In genomic region chr6:52517502-52518278, GRCh38 we compare ENCODE assay signal across 1 cellular context.
TF ChIP-seq lines count a peak whose summit lies in the region.

No MANE protein-coding gene starts in this region.

TF ChIP-seq in HEK293, 187 proteins besides CTCF, POLR2A, EP300 and RAD21 (continued from another document and continues in another):
- TF ChIP-seq KLF7 (tag by site-specific recombination; IDR thresholded peaks at IDR 0.05; ENCODE audit: borderline replicate concordance) (no peak), ZNF423 (tag by site-specific recombination; IDR thresholded peaks at IDR 0.05) (peak; percentile 61; the same call in 1 of the 2 replicates), ZNF704 (tag by site-specific recombination; IDR thresholded peaks at IDR 0.05) (no peak), ZNF2 (tag by site-specific recombination; IDR thresholded peaks at IDR 0.05) (peak; percentile 19), ZNF426 (tag by site-specific recombination; IDR thresholded peaks at IDR 0.05) (no peak), ZXDB (tag by site-specific recombination; IDR thresholded peaks at IDR 0.05) (no peak; the same call in none of the 2 replicates), MZF1 (tag by site-specific recombination; IDR thresholded peaks at IDR 0.05; ENCODE audit: borderline replicate concordance) (no peak), ZNF677 (tag by site-specific recombination; IDR thresholded peaks at IDR 0.05) (no peak), GLI2 (tag by site-specific recombination; IDR thresholded peaks at IDR 0.05; ENCODE audit: borderline replicate concordance, low read depth) (no peak), ZFP37 (tag by site-specific recombination; IDR thresholded peaks at IDR 0.05) (no peak; the same call in 1 of the 2 replicates), ZNF843 (tag by site-specific recombination; IDR thresholded peaks at IDR 0.05) (peak; percentile 58; the same call in 1 of the 2 replicates), ZNF654 (tag by site-specific recombination; IDR thresholded peaks at IDR 0.05; ENCODE audit: low read depth) (no peak), HOXA7 (CRISPR knock-in tag; IDR thresholded peaks at IDR 0.05; ENCODE audit: borderline replicate concordance) (no peak), ZNF791 (tag by site-specific recombination; IDR thresholded peaks at IDR 0.05) (no peak), ZNF610 (tag by site-specific recombination; IDR thresholded peaks at IDR 0.05; ENCODE audit: borderline replicate concordance) (no peak), ZNF280C (tag by site-specific recombination; IDR thresholded peaks at IDR 0.05) (no peak), ZNF366 (tag by site-specific recombination; conservative IDR thresholded peaks at IDR 0.05) (peak; percentile 59; the same call in 1 of the 2 replicates), ZNF501 (tag by site-specific recombination; IDR thresholded peaks at IDR 0.05) (peak; percentile 64; the same call in 1 of the 2 replicates), ZEB2 (tag by site-specific recombination; IDR thresholded peaks at IDR 0.05) (peak; percentile 90), ZNF19 (tag by site-specific recombination; IDR thresholded peaks at IDR 0.05; ENCODE audit: low read depth) (no peak), ZNF175 (tag by site-specific recombination; IDR thresholded peaks at IDR 0.05) (no peak), SP2 (tag by site-specific recombination; IDR thresholded peaks at IDR 0.05) (peak; percentile 30), ZSCAN30 (tag by site-specific recombination; IDR thresholded peaks at IDR 0.05) (0 out of 2 replicates have a peak, but pooled peaks have one; percentile 62), GLI4 (tag by site-specific recombination; IDR thresholded peaks at IDR 0.05) (no peak), HOXC10 (CRISPR knock-in tag; IDR thresholded peaks at IDR 0.05) (no peak), WT1 (tag by site-specific recombination; IDR thresholded peaks at IDR 0.05) (no peak), ZBTB6 (tag by site-specific recombination; IDR thresholded peaks at IDR 0.05) (no peak), ZNF248 (tag by site-specific recombination; IDR thresholded peaks at IDR 0.05) (no peak), ZNF202 (tag by site-specific recombination; IDR thresholded peaks at IDR 0.05; ENCODE audit: borderline replicate concordance) (no peak), PRDM10 (tag by site-specific recombination; IDR thresholded peaks at IDR 0.05) (peak; percentile 77), ZNF530 (tag by site-specific recombination; IDR thresholded peaks at IDR 0.05; ENCODE audit: low read depth) (no peak), ZNF473 (tag by site-specific recombination; IDR thresholded peaks at IDR 0.05) (no peak), SCRT2 (tag by site-specific recombination; IDR thresholded peaks at IDR 0.05) (peak; percentile 93), KLF16 (tag by site-specific recombination; IDR thresholded peaks at IDR 0.05) (no peak), ZNF555 (tag by site-specific recombination; conservative IDR thresholded peaks at IDR 0.05) (no peak), ZBTB1 (tag by site-specific recombination; IDR thresholded peaks at IDR 0.05) (no peak), YY2 (tag by site-specific recombination; IDR thresholded peaks at IDR 0.05) (no peak; the same call in 1 of the 2 replicates), KLF10 (tag by site-specific recombination; IDR thresholded peaks at IDR 0.05) (peak; percentile 23; the same call in 1 of the 2 replicates), ZNF350 (tag by site-specific recombination; IDR thresholded peaks at IDR 0.05) (no peak), TCF7L2 (IDR thresholded peaks at IDR 0.05; ENCODE audit: borderline replicate concordance, low read depth, low read length) (no peak), REPIN1 (tag by site-specific recombination; IDR thresholded peaks at IDR 0.05; ENCODE audit: low read depth) (no peak), ZNF433 (tag by site-specific recombination; IDR thresholded peaks at IDR 0.05; ENCODE audit: low read depth) (no peak), ZNF48 (tag by site-specific recombination; IDR thresholded peaks at IDR 0.05) (no peak)
- TF ChIP-seq, protein P1, sequence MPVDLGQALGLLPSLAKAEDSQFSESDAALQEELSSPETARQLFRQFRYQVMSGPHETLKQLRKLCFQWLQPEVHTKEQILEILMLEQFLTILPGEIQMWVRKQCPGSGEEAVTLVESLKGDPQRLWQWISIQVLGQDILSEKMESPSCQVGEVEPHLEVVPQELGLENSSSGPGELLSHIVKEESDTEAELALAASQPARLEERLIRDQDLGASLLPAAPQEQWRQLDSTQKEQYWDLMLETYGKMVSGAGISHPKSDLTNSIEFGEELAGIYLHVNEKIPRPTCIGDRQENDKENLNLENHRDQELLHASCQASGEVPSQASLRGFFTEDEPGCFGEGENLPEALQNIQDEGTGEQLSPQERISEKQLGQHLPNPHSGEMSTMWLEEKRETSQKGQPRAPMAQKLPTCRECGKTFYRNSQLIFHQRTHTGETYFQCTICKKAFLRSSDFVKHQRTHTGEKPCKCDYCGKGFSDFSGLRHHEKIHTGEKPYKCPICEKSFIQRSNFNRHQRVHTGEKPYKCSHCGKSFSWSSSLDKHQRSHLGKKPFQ (tag by site-specific recombination; IDR thresholded peaks at IDR 0.05) = no peak
- TF ChIP-seq, protein P2, sequence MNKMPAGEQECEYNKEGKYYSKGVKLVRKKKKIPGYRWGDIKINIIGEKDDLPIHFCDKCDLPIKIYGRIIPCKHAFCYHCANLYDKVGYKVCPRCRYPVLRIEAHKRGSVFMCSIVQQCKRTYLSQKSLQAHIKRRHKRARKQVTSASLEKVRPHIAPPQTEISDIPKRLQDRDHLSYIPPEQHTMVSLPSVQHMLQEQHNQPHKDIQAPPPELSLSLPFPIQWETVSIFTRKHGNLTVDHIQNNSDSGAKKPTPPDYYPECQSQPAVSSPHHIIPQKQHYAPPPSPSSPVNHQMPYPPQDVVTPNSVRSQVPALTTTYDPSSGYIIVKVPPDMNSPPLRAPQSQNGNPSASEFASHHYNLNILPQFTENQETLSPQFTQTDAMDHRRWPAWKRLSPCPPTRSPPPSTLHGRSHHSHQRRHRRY (tag by site-specific recombination; IDR thresholded peaks at IDR 0.05) = no peak
- TF ChIP-seq, protein P3, sequence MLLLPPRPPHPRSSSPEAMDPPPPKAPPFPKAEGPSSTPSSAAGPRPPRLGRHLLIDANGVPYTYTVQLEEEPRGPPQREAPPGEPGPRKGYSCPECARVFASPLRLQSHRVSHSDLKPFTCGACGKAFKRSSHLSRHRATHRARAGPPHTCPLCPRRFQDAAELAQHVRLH (tag by site-specific recombination; IDR thresholded peaks at IDR 0.05) = 0 out of 2 replicates have a peak, but pooled peaks have one; percentile 33
- TF ChIP-seq, protein P4, sequence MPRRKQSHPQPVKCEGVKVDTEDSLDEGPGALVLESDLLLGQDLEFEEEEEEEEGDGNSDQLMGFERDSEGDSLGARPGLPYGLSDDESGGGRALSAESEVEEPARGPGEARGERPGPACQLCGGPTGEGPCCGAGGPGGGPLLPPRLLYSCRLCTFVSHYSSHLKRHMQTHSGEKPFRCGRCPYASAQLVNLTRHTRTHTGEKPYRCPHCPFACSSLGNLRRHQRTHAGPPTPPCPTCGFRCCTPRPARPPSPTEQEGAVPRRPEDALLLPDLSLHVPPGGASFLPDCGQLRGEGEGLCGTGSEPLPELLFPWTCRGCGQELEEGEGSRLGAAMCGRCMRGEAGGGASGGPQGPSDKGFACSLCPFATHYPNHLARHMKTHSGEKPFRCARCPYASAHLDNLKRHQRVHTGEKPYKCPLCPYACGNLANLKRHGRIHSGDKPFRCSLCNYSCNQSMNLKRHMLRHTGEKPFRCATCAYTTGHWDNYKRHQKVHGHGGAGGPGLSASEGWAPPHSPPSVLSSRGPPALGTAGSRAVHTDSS (tag by site-specific recombination; IDR thresholded peaks at IDR 0.05) = no peak
- TF ChIP-seq, protein P5, sequence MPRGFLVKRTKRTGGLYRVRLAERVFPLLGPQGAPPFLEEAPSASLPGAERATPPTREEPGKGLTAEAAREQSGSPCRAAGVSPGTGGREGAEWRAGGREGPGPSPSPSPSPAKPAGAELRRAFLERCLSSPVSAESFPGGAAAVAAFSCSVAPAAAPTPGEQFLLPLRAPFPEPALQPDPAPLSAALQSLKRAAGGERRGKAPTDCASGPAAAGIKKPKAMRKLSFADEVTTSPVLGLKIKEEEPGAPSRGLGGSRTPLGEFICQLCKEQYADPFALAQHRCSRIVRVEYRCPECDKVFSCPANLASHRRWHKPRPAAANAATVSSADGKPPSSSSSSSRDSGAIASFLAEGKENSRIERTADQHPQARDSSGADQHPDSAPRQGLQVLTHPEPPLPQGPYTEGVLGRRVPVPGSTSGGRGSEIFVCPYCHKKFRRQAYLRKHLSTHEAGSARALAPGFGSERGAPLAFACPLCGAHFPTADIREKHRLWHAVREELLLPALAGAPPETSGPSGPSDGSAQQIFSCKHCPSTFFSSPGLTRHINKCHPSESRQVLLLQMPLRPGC (tag by site-specific recombination; IDR thresholded peaks at IDR 0.05) = peak; percentile 80; the same call in 1 of the 2 replicates
- TF ChIP-seq, protein P6, sequence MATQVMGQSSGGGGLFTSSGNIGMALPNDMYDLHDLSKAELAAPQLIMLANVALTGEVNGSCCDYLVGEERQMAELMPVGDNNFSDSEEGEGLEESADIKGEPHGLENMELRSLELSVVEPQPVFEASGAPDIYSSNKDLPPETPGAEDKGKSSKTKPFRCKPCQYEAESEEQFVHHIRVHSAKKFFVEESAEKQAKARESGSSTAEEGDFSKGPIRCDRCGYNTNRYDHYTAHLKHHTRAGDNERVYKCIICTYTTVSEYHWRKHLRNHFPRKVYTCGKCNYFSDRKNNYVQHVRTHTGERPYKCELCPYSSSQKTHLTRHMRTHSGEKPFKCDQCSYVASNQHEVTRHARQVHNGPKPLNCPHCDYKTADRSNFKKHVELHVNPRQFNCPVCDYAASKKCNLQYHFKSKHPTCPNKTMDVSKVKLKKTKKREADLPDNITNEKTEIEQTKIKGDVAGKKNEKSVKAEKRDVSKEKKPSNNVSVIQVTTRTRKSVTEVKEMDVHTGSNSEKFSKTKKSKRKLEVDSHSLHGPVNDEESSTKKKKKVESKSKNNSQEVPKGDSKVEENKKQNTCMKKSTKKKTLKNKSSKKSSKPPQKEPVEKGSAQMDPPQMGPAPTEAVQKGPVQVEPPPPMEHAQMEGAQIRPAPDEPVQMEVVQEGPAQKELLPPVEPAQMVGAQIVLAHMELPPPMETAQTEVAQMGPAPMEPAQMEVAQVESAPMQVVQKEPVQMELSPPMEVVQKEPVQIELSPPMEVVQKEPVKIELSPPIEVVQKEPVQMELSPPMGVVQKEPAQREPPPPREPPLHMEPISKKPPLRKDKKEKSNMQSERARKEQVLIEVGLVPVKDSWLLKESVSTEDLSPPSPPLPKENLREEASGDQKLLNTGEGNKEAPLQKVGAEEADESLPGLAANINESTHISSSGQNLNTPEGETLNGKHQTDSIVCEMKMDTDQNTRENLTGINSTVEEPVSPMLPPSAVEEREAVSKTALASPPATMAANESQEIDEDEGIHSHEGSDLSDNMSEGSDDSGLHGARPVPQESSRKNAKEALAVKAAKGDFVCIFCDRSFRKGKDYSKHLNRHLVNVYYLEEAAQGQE (tag by site-specific recombination; IDR thresholded peaks at IDR 0.05) = peak; percentile 70
